16 cellular contexts compared by ENCODE assay signal in the genomic region with DNA sequence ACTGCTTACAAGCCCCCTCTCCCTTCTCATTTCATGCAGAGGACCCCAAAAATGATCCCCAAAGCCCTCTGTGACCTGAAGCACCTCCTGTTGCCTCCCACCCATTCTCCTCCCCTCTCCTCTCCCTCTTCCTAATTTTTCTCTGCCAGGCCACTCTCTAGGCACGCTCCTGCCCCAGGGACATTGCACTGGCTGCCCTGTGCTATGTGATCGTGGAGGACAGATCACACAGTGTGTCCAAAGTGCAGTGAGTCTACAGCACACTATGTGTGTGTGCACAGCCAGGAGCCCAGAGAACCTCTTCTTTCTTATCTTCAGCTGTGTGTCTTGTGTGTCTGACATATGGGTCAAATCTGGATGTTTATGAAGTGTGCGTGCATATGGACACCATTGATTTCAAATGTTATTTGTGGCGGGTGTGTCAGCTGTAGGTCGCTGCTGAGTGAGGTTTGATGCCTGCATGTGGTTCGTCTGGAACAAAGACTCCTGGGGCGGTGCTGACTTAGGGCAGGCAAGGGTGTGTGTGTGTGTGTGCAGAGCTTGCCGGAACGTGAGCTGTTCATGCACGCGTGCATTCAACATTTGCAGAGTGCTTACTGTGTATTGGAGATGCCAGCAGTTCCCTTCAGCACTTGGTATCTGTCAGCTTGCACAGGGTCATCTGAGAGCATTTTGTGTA. TPM values are rescaled to one million over a fixed set of nuclear protein-coding genes. Genes with fewer than 3 reads are reported as not detected.
DNase-seq lines count a peak whose midpoint lies in the region; ATAC-seq, FAIRE-seq and TF ChIP-seq lines count a peak whose summit lies in the region.
"Had no signal": no experiment of that assay in that cellular context is flagged by ENCODE, and none has a peak within 500 bp of the region (broad histone marks: within the 10 kb centered on the region; RNA-seq: fewer than 3 reads in every experiment).

No MANE protein-coding gene starts in this region.

- H3K27me3 Mint-ChIP-seq in activated CD4-positive, alpha-beta T cell treated with anti-CD3 and anti-CD28 coated beads, Interleukin-2, amount 10 ng/mL, durations not matched to agents 7 days and 5 days: peaks cover 6% of the 10 kb centered on the region

- FAIRE-seq in keratinocyte (lab: Jason Lieb, UNC): peak; percentile 52
- FAIRE-seq: H54 had no signal

- dilution Hi-C loops in keratinocyte (cut with MboI; ENCODE audit: extremely low pct_ligation_motif_present, low sequenced_read_pairs): no loop called here

- CTCF ChIA-PET in activated CD4-positive, alpha-beta T cell treated with anti-CD3 and anti-CD28 coated beads, Interleukin-2, amount 10 ng/mL, durations not matched to agents 7 days and 5 days (lab: Charles Lee): interaction anchor here (1.0 to 1.6 kb wide), 3 partner anchors 12 to 47 kb away, joined by 3 to 6 read pairs (median 4); a partner anchor contains a TSS

- H3K9me3 Mint-ChIP-seq in activated CD4-positive, alpha-beta T cell treated with anti-CD3 and anti-CD28 coated beads, Interleukin-2, amount 10 ng/mL, durations not matched to agents 7 days and 5 days: no peaks in the 10 kb centered on the region

- no peaks in the 10 kb centered on the region for H3K9me3 ChIP-seq in keratinocyte (ENCODE audit: control insufficient read depth, low read depth, low read length)
- H3K9me3 ChIP-seq in heart left ventricle: no peaks in the 10 kb centered on the region
- H3K9me3 ChIP-seq: SJCRH30 had no signal

- H3K4me2 ChIP-seq in keratinocyte (ENCODE audit: control insufficient read depth, extremely low read depth, insufficient read depth, low read depth, low read length): no peak overlapping the region

- 50 to 59% (median 56%) methylated on average over 11 of the region's 11 CpGs for WGBS in heart left ventricle, 4 donors

- no peak overlapping the region for H3K4me3 ChIP-seq in keratinocyte (ENCODE audit: control insufficient read depth in 2 of 3, extremely low read depth in 1 of 3, insufficient read depth in 2 of 3, low read depth in 1 of 3, low read length in 3 of 3)
- no peak overlapping the region for H3K4me3 ChIP-seq in heart left ventricle
- H3K4me3 ChIP-seq: SJCRH30 had no signal

- no peak overlapping the region for H3K9ac ChIP-seq in keratinocyte (ENCODE audit: control insufficient read depth, extremely low read depth, insufficient read depth, low read length)

- no peaks in the 10 kb centered on the region for H3K36me3 ChIP-seq in keratinocyte (ENCODE audit: control insufficient read depth in 2 of 2, extremely low read depth in 1 of 2, insufficient read depth in 2 of 2, low read length in 2 of 2)
- H3K36me3 ChIP-seq in heart left ventricle: no peaks in the 10 kb centered on the region
- H3K36me3 ChIP-seq: SJCRH30 had no signal

- H3K4me1 Mint-ChIP-seq in activated CD4-positive, alpha-beta T cell treated with anti-CD3 and anti-CD28 coated beads, Interleukin-2, amount 10 ng/mL, durations not matched to agents 7 days and 5 days: peaks cover 30% of the 10 kb centered on the region

- no peaks in the 10 kb centered on the region for H3K27me3 ChIP-seq in keratinocyte (ENCODE audit: control insufficient read depth, extremely low read depth, insufficient read depth, low read length)
- H3K27me3 ChIP-seq in heart left ventricle: no peaks in the 10 kb centered on the region
- H3K27me3 ChIP-seq: dorsolateral prefrontal cortex had no signal

- ATAC-seq in heart left ventricle (no peak), HG02840 (IDR thresholded peaks at IDR 0.05; ENCODE audit: low FRiP score, unreplicated experiment) (no peak), GM21786 (IDR thresholded peaks at IDR 0.05; ENCODE audit: unreplicated experiment) (no peak)

- H3K36me3 Mint-ChIP-seq in activated CD4-positive, alpha-beta T cell treated with anti-CD3 and anti-CD28 coated beads, Interleukin-2, amount 10 ng/mL, durations not matched to agents 7 days and 5 days (ENCODE audit: low read depth): peaks cover 3% of the 10 kb centered on the region

- H4K20me1 ChIP-seq in keratinocyte (ENCODE audit: control insufficient read depth, extremely low read depth, insufficient read depth, low read length): no peaks in the 10 kb centered on the region

- intact Hi-C loops in heart left ventricle (cut with DNase I): loop anchor here in 2 of 10 donors (5.0 kb wide), 1 partner anchor 48 kb away; a partner anchor contains a TSS

- peak; percentile 29 for DNase-seq in activated CD4-positive, alpha-beta T cell treated with anti-CD3 and anti-CD28 coated beads, Interleukin-2, amount 10 ng/mL, durations not matched to agents 7 days and 5 days
- DNase-seq in activated CD4-positive, alpha-beta T cell treated with anti-CD3 and anti-CD28 coated beads, Interleukin-2, amount 50 U/mL, for 1 hour: no peak
- DNase-seq in keratinocyte (ENCODE audit: low read depth, low spot score) (no peak), heart left ventricle (no peak)
- DNase-seq in effector CD8-positive, alpha-beta T cell (lab: John Stamatoyannopoulos, UW): no peak
- DNase-seq: activated effector memory CD4-positive, alpha-beta T cell treated with Interleukin-2 at 50 U/mL for 16 hours; DMS153; dorsolateral prefrontal cortex; foreskin melanocyte; NCI-H187; occipital lobe; SJCRH30 had no signal

- no peak overlapping the region for H2AFZ ChIP-seq in keratinocyte (ENCODE audit: control insufficient read depth, low read length)

- TF ChIP-seq POLR2A in heart left ventricle (IDR thresholded peaks at IDR 0.05): no peak

- H3K4me1 ChIP-seq in keratinocyte (ENCODE audit: control insufficient read depth, extremely low read depth, insufficient read depth, low read length) (peaks cover 19% of the 10 kb centered on the region), heart left ventricle (peaks cover 0 to 28% (median 4%) of the 10 kb centered on the region in 12 donors)
- H3K4me1 ChIP-seq: SJCRH30 had no signal

- no peak overlapping the region for H3K27ac Mint-ChIP-seq in activated CD4-positive, alpha-beta T cell treated with anti-CD3 and anti-CD28 coated beads, Interleukin-2, amount 10 ng/mL, durations not matched to agents 7 days and 5 days

- no peaks in the 10 kb centered on the region for H3K79me2 ChIP-seq in keratinocyte (ENCODE audit: control insufficient read depth, insufficient read depth, low read length)

- H3K27ac ChIP-seq in VCaP (0 out of 2 replicates have a peak overlapping the region, but pooled peaks have one; percentile 13), keratinocyte (ENCODE audit: control insufficient read depth, insufficient read depth, low read length) (no peak overlapping the region), heart left ventricle (no peak overlapping the region)
- H3K27ac ChIP-seq: SJCRH30 had no signal

- POLR2A ChIA-PET in activated CD4-positive, alpha-beta T cell treated with anti-CD3 and anti-CD28 coated beads, Interleukin-2, amount 10 ng/mL, durations not matched to agents 7 days and 5 days (lab: Charles Lee): interaction anchor here (0.6 kb wide), 1 partner anchor 54 kb away, joined by 3 read pairs; no protein-coding TSS in a partner anchor

- H3K9me1 ChIP-seq in keratinocyte (ENCODE audit: control insufficient read depth, extremely low read depth, insufficient read depth, low read length): no peaks in the 10 kb centered on the region

- H3K4me3 Mint-ChIP-seq in activated CD4-positive, alpha-beta T cell treated with anti-CD3 and anti-CD28 coated beads, Interleukin-2, amount 10 ng/mL, durations not matched to agents 7 days and 5 days: no peak overlapping the region

- TF ChIP-seq CTCF in VCaP (conservative IDR thresholded peaks at IDR 0.05): no peak
- TF ChIP-seq CTCF in keratinocyte (optimal IDR thresholded peaks at IDR 0.05 in 1 of 3, IDR thresholded peaks at IDR 0.05 in 1 of 3, conservative IDR thresholded peaks at IDR 0.05 in 1 of 3; ENCODE audit: extremely low read depth in 1 of 3, insufficient read depth in 2 of 3, low read length in 3 of 3): no peak
- no peak for TF ChIP-seq CTCF in heart left ventricle (IDR thresholded peaks at IDR 0.05)

RNA-seq across cellular contexts. Expression of a gene that starts 2.1 kb away (rescaled TPM):
- total RNA-seq in activated CD4-positive, alpha-beta T cell treated with anti-CD3 and anti-CD28 coated beads, Interleukin-2, amount 10 ng/mL, durations not matched to agents 7 days and 5 days: 10 to 100 TPM in 1 of 2 experiments, 1 to 10 TPM in 1; 10.0 to 11.4 TPM
- polyA plus RNA-seq in keratinocyte (0.68 to 2.0 TPM (median 1.3 TPM) in 3 replicates), heart left ventricle (1 to 10 TPM; 2.8 to 4.9 TPM)
- 2.0 TPM for polyA plus RNA-seq in keratinocyte (2011; ENCODE audit: low read depth)
- polyA plus RNA-seq in keratinocyte (2011; cell fraction: cytosol; rRNA removed): 0.96 and 2.0 TPM in 2 replicates
- polyA plus RNA-seq in keratinocyte (2011; cell fraction: nucleus; rRNA removed): 2.1 and 2.7 TPM in 2 replicates
- polyA plus RNA-seq in keratinocyte (2012; ENCODE audit: low replicate concordance): 2.4 and 3.0 TPM in 2 replicates
- 0.83 to 3.1 TPM (median 2.3 TPM) in 3 replicates for polyA minus RNA-seq in keratinocyte
- polyA minus RNA-seq in keratinocyte (2011; cell fraction: cytosol; rRNA and poly(A)+ RNA removed): 13.0 TPM
- polyA minus RNA-seq in keratinocyte (2011; cell fraction: nucleus; rRNA and poly(A)+ RNA removed): 2.3 and 9.3 TPM in 2 replicates
- 10 to 100 TPM in 1 of 9 donors, 1 to 10 TPM in 8; 4.6 to 11.4 (median 6.8) TPM for total RNA-seq in heart left ventricle

RNA-seq across cellular contexts. Expression of a gene that starts 22.1 kb away (rescaled TPM):
- under 1 TPM in 1 of 2 experiments, not detected in 1; 0.12 TPM for total RNA-seq in activated CD4-positive, alpha-beta T cell treated with anti-CD3 and anti-CD28 coated beads, Interleukin-2, amount 10 ng/mL, durations not matched to agents 7 days and 5 days
- polyA plus RNA-seq in keratinocyte (0.06 to 0.19 TPM in 2 of 3 replicates, not detected in the other), heart left ventricle (1 to 10 TPM; 1.5 to 5.1 TPM)
- polyA plus RNA-seq in keratinocyte (2011; ENCODE audit: low read depth): 0.22 TPM
- polyA plus RNA-seq in keratinocyte (2011; cell fraction: cytosol; rRNA removed): not detected in 2 replicates
- polyA plus RNA-seq in keratinocyte (2011; cell fraction: nucleus; rRNA removed): 0.25 and 0.57 TPM in 2 replicates
- 0.28 and 0.41 TPM in 2 replicates for polyA plus RNA-seq in keratinocyte (2012; ENCODE audit: low replicate concordance)
- not detected in 3 replicates for polyA minus RNA-seq in keratinocyte
- not detected for polyA minus RNA-seq in keratinocyte (2011; cell fraction: cytosol; rRNA and poly(A)+ RNA removed)
- not detected in 2 replicates for polyA minus RNA-seq in keratinocyte (2011; cell fraction: nucleus; rRNA and poly(A)+ RNA removed)
- total RNA-seq in heart left ventricle: 1 to 10 TPM in 5 of 9 donors, under 1 TPM in 4; 0.50 to 4.6 (median 1.1) TPM
- total RNA-seq: SJCRH30 had no signal

RNA-seq across cellular contexts. Expression of a gene that starts 28.2 kb away (rescaled TPM):
- total RNA-seq in activated CD4-positive, alpha-beta T cell treated with anti-CD3 and anti-CD28 coated beads, Interleukin-2, amount 10 ng/mL, durations not matched to agents 7 days and 5 days: not detected
- polyA plus RNA-seq in keratinocyte (0.20 to 1.5 TPM (median 0.98 TPM) in 3 replicates), heart left ventricle (10 to 100 TPM; 50.2 to 64.0 TPM)
- polyA plus RNA-seq in keratinocyte (2011; ENCODE audit: low read depth): 0.59 TPM
- 0.63 and 3.2 TPM in 2 replicates for polyA plus RNA-seq in keratinocyte (2011; cell fraction: cytosol; rRNA removed)
- 4.6 and 5.5 TPM in 2 replicates for polyA plus RNA-seq in keratinocyte (2011; cell fraction: nucleus; rRNA removed)
- 4.7 and 7.5 TPM in 2 replicates for polyA plus RNA-seq in keratinocyte (2012; ENCODE audit: low replicate concordance)
- 1.2 TPM in 1 of 3 replicates, not detected in the others for polyA minus RNA-seq in keratinocyte
- 9.6 TPM for polyA minus RNA-seq in keratinocyte (2011; cell fraction: cytosol; rRNA and poly(A)+ RNA removed)
- 2.4 and 2.6 TPM in 2 replicates for polyA minus RNA-seq in keratinocyte (2011; cell fraction: nucleus; rRNA and poly(A)+ RNA removed)
- total RNA-seq in heart left ventricle: 10 to 100 TPM in 4 of 9 donors, 1 to 10 TPM in 5; 2.8 to 60.5 (median 9.9) TPM

RNA-seq across cellular contexts. Expression of a gene that starts 46.2 kb away (rescaled TPM):
- total RNA-seq in activated CD4-positive, alpha-beta T cell treated with anti-CD3 and anti-CD28 coated beads, Interleukin-2, amount 10 ng/mL, durations not matched to agents 7 days and 5 days: 10 to 100 TPM; 73.0 to 85.2 TPM
- polyA plus RNA-seq in keratinocyte: 29.5 to 36.9 TPM (median 31.9 TPM) in 3 replicates
- 10.8 TPM for polyA plus RNA-seq in keratinocyte (2011; ENCODE audit: low read depth)
- 5.6 and 30.0 TPM in 2 replicates for polyA plus RNA-seq in keratinocyte (2011; cell fraction: cytosol; rRNA removed)
- polyA plus RNA-seq in keratinocyte (2011; cell fraction: nucleus; rRNA removed): 49.9 and 53.2 TPM in 2 replicates
- polyA plus RNA-seq in keratinocyte (2012; ENCODE audit: low replicate concordance): 23.0 and 72.1 TPM in 2 replicates
- 1.7 to 4.6 TPM (median 2.8 TPM) in 3 replicates for polyA minus RNA-seq in keratinocyte
- 23.8 TPM for polyA minus RNA-seq in keratinocyte (2011; cell fraction: cytosol; rRNA and poly(A)+ RNA removed)
- 5.7 and 6.3 TPM in 2 replicates for polyA minus RNA-seq in keratinocyte (2011; cell fraction: nucleus; rRNA and poly(A)+ RNA removed)
- 100 to 1,000 TPM in 2 of 9 donors, 10 to 100 TPM in 7; 42.9 to 205 (median 68.2) TPM for total RNA-seq in heart left ventricle
- 100 to 1,000 TPM in 1 of 2 donors, 10 to 100 TPM in 1; 46.8 to 101 TPM for polyA plus RNA-seq in heart left ventricle

RNA-seq across cellular contexts. Expression of a gene that starts 48.7 kb away (rescaled TPM):
- total RNA-seq in activated CD4-positive, alpha-beta T cell treated with anti-CD3 and anti-CD28 coated beads, Interleukin-2, amount 10 ng/mL, durations not matched to agents 7 days and 5 days: 10 to 100 TPM; 10.2 to 10.3 TPM
- polyA plus RNA-seq in keratinocyte (0.54 to 2.4 TPM (median 1.0 TPM) in 3 replicates), heart left ventricle (1 to 10 TPM; 4.4 to 6.4 TPM)
- polyA plus RNA-seq in keratinocyte (2011; ENCODE audit: low read depth): 1.6 TPM
- 0.77 and 2.6 TPM in 2 replicates for polyA plus RNA-seq in keratinocyte (2011; cell fraction: cytosol; rRNA removed)
- polyA plus RNA-seq in keratinocyte (2011; cell fraction: nucleus; rRNA removed): 5.1 and 8.8 TPM in 2 replicates
- polyA plus RNA-seq in keratinocyte (2012; ENCODE audit: low replicate concordance): 2.5 and 10.2 TPM in 2 replicates
- polyA minus RNA-seq in keratinocyte: 0.54 to 7.5 TPM (median 0.86 TPM) in 3 replicates
- 5.0 TPM for polyA minus RNA-seq in keratinocyte (2011; cell fraction: cytosol; rRNA and poly(A)+ RNA removed)
- polyA minus RNA-seq in keratinocyte (2011; cell fraction: nucleus; rRNA and poly(A)+ RNA removed): 3.2 and 3.5 TPM in 2 replicates
- 10 to 100 TPM in 2 of 9 donors, 1 to 10 TPM in 7; 3.8 to 10.2 (median 8.2) TPM for total RNA-seq in heart left ventricle
